In the genomic region with DNA sequence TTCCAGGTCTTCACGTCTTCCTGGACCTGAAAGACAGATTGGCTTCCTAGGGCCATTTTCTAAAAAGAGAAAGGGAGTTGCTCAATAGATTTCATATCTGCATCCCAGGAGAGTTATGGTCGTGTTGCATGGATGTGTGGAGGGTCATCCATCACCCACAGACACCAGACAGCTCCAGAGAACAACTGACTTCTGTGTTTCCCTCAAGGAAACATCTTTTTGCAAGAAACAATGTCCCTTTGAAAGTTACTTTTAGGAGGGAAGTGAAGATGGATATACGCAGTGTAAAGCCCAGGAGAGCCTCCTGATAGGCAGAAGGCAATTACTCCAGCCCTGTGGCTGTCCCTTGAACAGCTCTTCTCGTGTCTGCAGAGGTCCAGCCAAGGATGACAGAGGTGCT, we compare ENCODE assay signal across 21 cellular contexts.
"Had no signal": no experiment of that assay in that cellular context is flagged by ENCODE, and none has a peak within 500 bp of the region (broad histone marks: within the 10 kb centered on the region; RNA-seq: fewer than 3 reads in every experiment).

No MANE protein-coding gene starts in this region.

- H3K36me3 ChIP-seq: MG63, SJCRH30 had no signal

- H3K27ac ChIP-seq: HL-60, RWPE1, SJCRH30, SK-N-MC had no signal

- H3K4me1 ChIP-seq: SJCRH30 had no signal

- DNase-seq: KBM-7, MG63, NCI-H1092 treated with DMSO at 0.1 percent for 48 hours, NCI-H1436, NCI-H187, NCI-H2029, NCI-H2081 treated with DMSO at 0.1 percent for 48 hours, NCI-H2171, NCI-H226, NCI-H446, NCI-H510A, NCI-H524 treated with DMSO at 0.1 percent for 48 hours, NCI-H69, NCI-H774, PC-3, SHP77, SJCRH30 had no signal

- H3K4me3 ChIP-seq: MG63, SJCRH30, SK-N-MC had no signal

- H3K9me3 ChIP-seq: MG63, SJCRH30 had no signal

- H3K27me3 ChIP-seq: MG63 had no signal

- ATAC-seq: Panc1, PC-3 had no signal
